Comparison of ENCODE assay signal across 26 cellular contexts in the genomic region with DNA sequence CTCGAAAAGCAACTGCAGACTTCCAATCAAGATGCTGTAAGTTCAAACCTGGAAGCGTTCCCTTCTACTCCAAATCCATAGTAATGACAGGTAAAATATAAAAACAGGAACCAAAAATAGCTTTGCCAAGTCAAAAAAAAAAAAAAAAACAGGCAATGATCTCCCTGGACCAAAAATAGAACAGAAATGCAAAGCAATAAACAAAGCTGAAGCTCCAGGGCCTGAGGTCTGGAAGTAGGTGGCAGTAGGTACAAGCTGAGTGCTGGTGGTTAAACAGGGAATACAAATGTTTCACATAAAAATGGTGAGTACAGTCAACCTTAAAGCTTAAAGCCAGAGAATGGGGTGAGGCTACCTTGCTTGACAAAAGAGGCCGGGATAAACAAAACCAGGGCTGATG.
"Had no signal": no experiment of that assay in that cellular context is flagged by ENCODE, and none has a peak within 500 bp of the region (broad histone marks: within the 10 kb centered on the region; RNA-seq: fewer than 3 reads in every experiment).

No MANE protein-coding gene starts in this region.

- H3K27me3 ChIP-seq: colonic mucosa, dorsolateral prefrontal cortex, esophagus muscularis mucosa, pancreas, tibial nerve had no signal

- H3K4me1 ChIP-seq: colonic mucosa, pancreas, tibial nerve had no signal

- H3K4me3 ChIP-seq: colonic mucosa, dorsolateral prefrontal cortex, esophagus muscularis mucosa, mucosa of descending colon, pancreas, psoas muscle, tibial nerve had no signal

- H3K27ac Mint-ChIP-seq: activated T-helper 2 cell treated with anti-CD3 and anti-CD28 coated beads, Interferon-gamma antibody, Interleukin-2, Interleukin-4, amounts not matched to agents 10 μg/mL and 5 μg/mL and 100 μg/mL, durations not matched to agents 14 hours and 24 hours and 36 hours; effector memory CD8-positive, alpha-beta T cell; stimulated activated naive CD8-positive, alpha-beta T cell treated with anti-CD3 and anti-CD28 coated beads, Interleukin-15, amount 100 ng/mL, for 72 hours had no signal

- ATAC-seq: activated T-cell treated with anti-CD3 and anti-CD28 coated beads, Interleukin-2, amount 50 U/mL, for 4 hours; effector memory CD8-positive, alpha-beta T cell; left ventricle myocardium superior; mucosa of descending colon; pancreas; psoas muscle; right cardiac atrium; stimulated activated naive CD8-positive, alpha-beta T cell treated with anti-CD3 and anti-CD28 coated beads, Interleukin-15, amount 100 ng/mL, for 72 hours had no signal

- H3K9me3 ChIP-seq: colonic mucosa, esophagus muscularis mucosa, mucosa of descending colon, pancreas, psoas muscle had no signal

- H3K4me3 Mint-ChIP-seq: activated naive CD8-positive, alpha-beta T cell; activated T-cell treated with anti-CD3 and anti-CD28 coated beads, Interleukin-2, amount 50 U/mL, for 4 hours; effector memory CD8-positive, alpha-beta T cell; nephron progenitor cell; stimulated activated naive CD8-positive, alpha-beta T cell treated with anti-CD3 and anti-CD28 coated beads, Interleukin-15, amount 100 ng/mL, for 72 hours had no signal

- H3K27me3 Mint-ChIP-seq: activated naive CD8-positive, alpha-beta T cell; effector memory CD8-positive, alpha-beta T cell; stimulated activated naive CD8-positive, alpha-beta T cell treated with anti-CD3 and anti-CD28 coated beads, Interleukin-15, amount 100 ng/mL, for 72 hours had no signal

- H3K36me3 ChIP-seq: colonic mucosa, esophagus muscularis mucosa, pancreas had no signal

- DNase-seq: activated CD4-positive, alpha-beta T cell treated with anti-CD3 and anti-CD28 coated beads for 4 hours; activated CD4-positive, alpha-beta T cell treated with anti-CD3 and anti-CD28 coated beads, Interleukin-2, amount 50 U/mL, for 48 hours; activated CD4-positive, CD25-positive, alpha-beta regulatory T cell; activated CD8-positive, alpha-beta memory T cell treated with anti-CD3 and anti-CD28 coated beads, Interleukin-2, amount 50 U/mL, for 48 hours; activated naive CD4-positive, alpha-beta T cell; activated T-cell treated with anti-CD3 and anti-CD28 coated beads, Interleukin-2, amount 50 U/mL, for 4 hours; central memory CD4-positive, alpha-beta T cell; colonic mucosa; dorsolateral prefrontal cortex; effector memory CD8-positive, alpha-beta T cell; glutamatergic neuron; hippocampal formation; kidney glomerular epithelial cell; left ventricle myocardium superior; mucosa of descending colon; pancreas; psoas muscle; right cardiac atrium; stimulated activated CD4-positive, alpha-beta T cell treated with anti-CD3 and anti-CD28 coated beads, Interleukin-12 subunit alpha, Interleukin-12 subunit beta, amount 100 ng/mL, for 4 hours; stimulated activated CD4-positive, alpha-beta T cell treated with anti-CD3 and anti-CD28 coated beads, Interleukin-4, amount 100 ng/mL, for 4 hours; stimulated activated naive CD8-positive, alpha-beta T cell treated with anti-CD3 and anti-CD28 coated beads, Interleukin-15, amount 100 ng/mL, for 72 hours had no signal

- H3K4me1 Mint-ChIP-seq: stimulated activated naive CD8-positive, alpha-beta T cell treated with anti-CD3 and anti-CD28 coated beads, Interleukin-15, amount 100 ng/mL, for 72 hours had no signal
